ENCODE assay signal across 10 cellular contexts in genomic region chr12:16606936-16607335, GRCh38. TPM values are rescaled to one million over a fixed set of nuclear protein-coding genes. Genes with fewer than 3 reads are reported as not detected.
DNase-seq lines count a peak whose midpoint lies in the region; ATAC-seq and TF ChIP-seq lines count a peak whose summit lies in the region.
"Had no signal": no experiment of that assay in that cellular context is flagged by ENCODE, and none has a peak within 500 bp of the region (broad histone marks: within the 10 kb centered on the region; RNA-seq: fewer than 3 reads in every experiment).

No MANE protein-coding gene starts in this region.

- H3K4me3 ChIP-seq in GM08714 (ENCODE audit: low read length) (peak overlapping the region; percentile 52; the same call in 1 of the 2 replicates), Peyer's patch (peak overlapping the region in 3 of 4 donors; percentile 18 to 42 (median 40)), right atrium auricular region (peak overlapping the region; percentile 33 to 48), rectal smooth muscle tissue (ENCODE audit: low read length) (peak overlapping the region; percentile 59)

- DNase-seq in Peyer's patch (no peak), right atrium auricular region (ENCODE audit: low spot score) (no peak), HuH-7 (ENCODE audit: low spot score) (no peak), mucosa of gallbladder (ENCODE audit: low spot score) (no peak)
- DNase-seq: activated CD4-positive, alpha-beta T cell treated with anti-CD3 and anti-CD28 coated beads for 36 hours had no signal

- no peaks in the 10 kb centered on the region for H3K36me3 ChIP-seq in Peyer's patch
- H3K36me3 ChIP-seq in right atrium auricular region, result no peaks in the 10 kb centered on the region
- no peaks in the 10 kb centered on the region for H3K36me3 ChIP-seq in rectal smooth muscle tissue (ENCODE audit: control insufficient read depth, insufficient read depth, low read length)

- TF ChIP-seq CTCF in Peyer's patch (IDR thresholded peaks at IDR 0.05) (no peak), right atrium auricular region (IDR thresholded peaks at IDR 0.05) (no peak)

- H3K4me1 ChIP-seq in Peyer's patch, result no peaks in the 10 kb centered on the region
- peaks cover 0 to 6% of the 10 kb centered on the region in 2 donors for H3K4me1 ChIP-seq in right atrium auricular region
- H3K4me1 ChIP-seq in rectal smooth muscle tissue (ENCODE audit: control insufficient read depth, insufficient read depth, low read length), result peaks cover 5% of the 10 kb centered on the region

- H3K27ac ChIP-seq in Peyer's patch (peak overlapping the region in 2 of 4 donors; percentile 16 to 67), right atrium auricular region (peak overlapping the region; percentile 46 to 55), rectal smooth muscle tissue (ENCODE audit: low read depth, low read length) (peak overlapping the region; percentile 89)

- H3K27me3 ChIP-seq in Peyer's patch (peaks cover 0 to 11% of the 10 kb centered on the region in 2 donors), right atrium auricular region (peaks cover 0 to 18% of the 10 kb centered on the region in 2 donors), rectal smooth muscle tissue (ENCODE audit: control insufficient read depth, insufficient read depth, low read length) (no peaks in the 10 kb centered on the region)

- H3K9me3 ChIP-seq in Peyer's patch, result no peaks in the 10 kb centered on the region
- H3K9me3 ChIP-seq in right atrium auricular region, result no peaks in the 10 kb centered on the region

- no peak for TF ChIP-seq POLR2A in Peyer's patch (IDR thresholded peaks at IDR 0.05)

- no peak for ATAC-seq in HG03039 (IDR thresholded peaks at IDR 0.05; ENCODE audit: unreplicated experiment)
- no peak for ATAC-seq in GM21825 (IDR thresholded peaks at IDR 0.05; ENCODE audit: unreplicated experiment)
- ATAC-seq: activated CD4-positive, alpha-beta T cell treated with anti-CD3 and anti-CD28 coated beads for 36 hours had no signal

- peak overlapping the region; percentile 51 for H3K9ac ChIP-seq in rectal smooth muscle tissue (ENCODE audit: low read length)

RNA-seq across cellular contexts. Expression of gene LMO3, which starts 1.0 kb away (rescaled TPM):
- total RNA-seq in Peyer's patch, result 1 to 10 TPM; 6.6 to 9.9 (median 7.9) TPM
- total RNA-seq in right atrium auricular region, result 10 to 100 TPM in 1 of 2 donors, 1 to 10 TPM in 1; 8.2 to 12.4 TPM
- total RNA-seq in mucosa of gallbladder, result 8.1 TPM
- total RNA-seq: activated CD4-positive, alpha-beta T cell treated with anti-CD3 and anti-CD28 coated beads for 36 hours; lung microvascular endothelial cell had no signal
